In genomic region chr4:15778742-15779231, GRCh38 we compare ENCODE assay signal across 8 cellular contexts. TPM values are rescaled to one million over a fixed set of nuclear protein-coding genes. Genes with fewer than 3 reads are reported as not detected.
DNase-seq lines count a peak whose midpoint lies in the region; ATAC-seq and TF ChIP-seq lines count a peak whose summit lies in the region.

No MANE protein-coding gene starts in this region.

- no peak overlapping the region for H2BK5ac ChIP-seq in neuronal stem cell (ENCODE audit: low read length)

- peak overlapping the region; percentile 75 for H3K27ac ChIP-seq in KOPT-K1 (ENCODE audit: low read depth, low read length, poor library complexity, severe bottlenecking)
- no peak overlapping the region for H3K27ac ChIP-seq in neuronal stem cell (replicated peaks; ENCODE audit: low read length)

- H2AK5ac ChIP-seq in neuronal stem cell (ENCODE audit: low read depth, low read length) = no peak overlapping the region

- peaks cover 4 to 78% (median 19%) of the 10 kb centered on the region in 3 experiments for H3K27me3 ChIP-seq in neuronal stem cell (ENCODE audit: control insufficient read depth in 3 of 3, insufficient read depth in 3 of 3, low read depth in 1 of 3, low read length in 3 of 3)

- H3K9me3 ChIP-seq in KOPT-K1 (ENCODE audit: insufficient read depth, low read length, poor library complexity, severe bottlenecking) (no peaks in the 10 kb centered on the region), neuronal stem cell (replicated peaks in 1 of 2; ENCODE audit: control insufficient read depth in 2 of 2, insufficient read depth in 1 of 2, low read depth in 1 of 2, low read length in 2 of 2) (no peaks in the 10 kb centered on the region)

- peak overlapping the region; percentile 63 for H2BK15ac ChIP-seq in neuronal stem cell (ENCODE audit: low read length)

- H3K4me1 ChIP-seq in neuronal stem cell (ENCODE audit: control insufficient read depth in 2 of 2, insufficient read depth in 1 of 2, low read depth in 1 of 2, low read length in 2 of 2) = peaks cover 0 to 8% of the 10 kb centered on the region in 2 donors

- H2BK120ac ChIP-seq in neuronal stem cell (ENCODE audit: low read depth, low read length) = no peak overlapping the region

- peaks cover 1% of the 10 kb centered on the region for H3K79me1 ChIP-seq in neuronal stem cell (ENCODE audit: low read depth, low read length)

- peak; percentile 11 for TF ChIP-seq CTCF in GM12873 (IDR thresholded peaks at IDR 0.05; ENCODE audit: insufficient read depth, low read depth, low read length, missing control alignments)
- TF ChIP-seq CTCF in foreskin fibroblast (IDR thresholded peaks at IDR 0.05; ENCODE audit: low read depth, low read length) = no peak

- H2AFZ ChIP-seq in neuronal stem cell (ENCODE audit: low read length) = peak overlapping the region; percentile 87

- WGBS in neuronal stem cell (ENCODE audit: extremely low coverage in 2 of 2, insufficient read length in 2 of 2, insufficient replicate concordance in 1 of 2), 2 donors = no CpG with 5 or more reads among the region's 41 CpGs

- H3K9ac ChIP-seq in neuronal stem cell (ENCODE audit: low read depth, low read length, poor library complexity) = peak overlapping the region; percentile 75

- peak; percentile 46 for ATAC-seq in GM21737 (IDR thresholded peaks at IDR 0.05; ENCODE audit: unreplicated experiment)

- H4K8ac ChIP-seq in neuronal stem cell (ENCODE audit: low read depth, low read length) = no peak overlapping the region

- no peak overlapping the region for H3K4ac ChIP-seq in neuronal stem cell (ENCODE audit: low read length)

- no peak for TF ChIP-seq POLR2A in erythroblast (IDR thresholded peaks at IDR 0.05; ENCODE audit: low read length)

- H3K18ac ChIP-seq in neuronal stem cell (ENCODE audit: low read length) = peak overlapping the region; percentile 77

- peaks cover 31% of the 10 kb centered on the region for H3K36me3 ChIP-seq in KOPT-K1 (ENCODE audit: insufficient read depth, low read length)
- H3K36me3 ChIP-seq in neuronal stem cell (replicated peaks in 1 of 2; ENCODE audit: control insufficient read depth in 2 of 2, insufficient read depth in 2 of 2, low read length in 2 of 2) = no peaks in the 10 kb centered on the region

- peak overlapping the region; percentile 95 for H3K14ac ChIP-seq in neuronal stem cell (ENCODE audit: low read length)

- no peak overlapping the region for H4K91ac ChIP-seq in neuronal stem cell (ENCODE audit: low read depth, low read length, poor library complexity)

- DNase-seq in activated T-cell treated with anti-CD3 and anti-CD28 coated beads, Interleukin-2, amount 50 U/mL, for 1 hour = peak; percentile 60
- DNase-seq in foreskin fibroblast (peak in 1 of 2 donors; percentile 9), neuronal stem cell (ENCODE audit: low spot score) (peak; percentile 8), erythroblast (lab: John Stamatoyannopoulos, UW) (no peak), NCI-H1436 (lab: John Stamatoyannopoulos, UW) (no peak)

- H3K4me3 ChIP-seq in foreskin fibroblast (ENCODE audit: low read depth in 1 of 2, low read length in 2 of 2) = peak overlapping the region; percentile 35 to 51
- peak overlapping the region; percentile 37 to 77 for H3K4me3 ChIP-seq in neuronal stem cell (ENCODE audit: low read length in 2 of 2)

- no peak overlapping the region for H3K23ac ChIP-seq in neuronal stem cell (ENCODE audit: low read depth, low read length, poor library complexity)

- H3K4me2 ChIP-seq in neuronal stem cell (ENCODE audit: insufficient read depth, low read length, poor library complexity, severe bottlenecking) = peak overlapping the region; percentile 99

- H2BK12ac ChIP-seq in neuronal stem cell (ENCODE audit: low read length) = no peak overlapping the region

RNA-seq across cellular contexts. Expression of gene CD38, which starts 0.7 kb away (rescaled TPM):
- 0.11 TPM for polyA plus RNA-seq in neuronal stem cell (2013, experiment 1 of 2)
- 0.15 TPM for polyA plus RNA-seq in neuronal stem cell (2013, experiment 2 of 2)

Comparison
In these comparisons a context has a peak if more than half of its experiments do, and no peak if none do; other contexts are left out.
1. DNase-seq: peak in activated T-cell treated with anti-CD3 and anti-CD28 coated beads, Interleukin-2, amount 50 U/mL, for 1 hour (single experiment) and neuronal stem cell (single experiment); none in erythroblast (0 of 2) and NCI-H1436 (single experiment).